Comparison of ENCODE assay signal across 5 cellular contexts in the genomic region with DNA sequence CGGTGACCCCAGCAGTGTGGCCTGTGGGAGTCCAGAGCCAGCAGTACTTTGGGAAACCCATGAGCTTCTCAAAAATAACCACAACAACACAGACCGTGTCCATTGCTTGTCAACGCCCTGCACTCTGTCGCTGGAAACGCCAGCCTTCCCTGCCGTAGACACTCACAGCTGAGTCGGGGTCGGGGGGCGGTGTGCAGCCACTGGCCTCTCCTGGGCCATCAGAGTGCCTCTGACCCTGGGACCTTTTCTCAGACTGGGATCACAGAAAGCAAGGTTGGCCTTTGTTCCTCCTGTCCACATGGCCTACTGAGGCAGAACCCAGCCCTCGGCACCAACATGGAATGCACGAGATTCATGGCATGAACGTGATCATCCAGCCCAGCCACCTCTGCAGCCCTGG.
"Had no signal": no experiment of that assay in that cellular context is flagged by ENCODE, and none has a peak within 500 bp of the region (broad histone marks: within the 10 kb centered on the region; RNA-seq: fewer than 3 reads in every experiment).

No MANE protein-coding gene starts in this region.

- H3K4me3 ChIP-seq: GM23338, K562 had no signal

- ATAC-seq: GM23338, K562 had no signal

- H2AFZ ChIP-seq: GM23338 had no signal

- H3K27ac Mint-ChIP-seq: GM23338, H9 had no signal

- DNase-seq: H9, HCEC 1CT, IMR-90 had no signal

- H3K4me2 ChIP-seq: GM23338 had no signal

- H3K4me1 Mint-ChIP-seq: GM23338, H9 had no signal

- H3K4me3 Mint-ChIP-seq: GM23338, H9 had no signal
